Comparison of ENCODE assay signal across 19 cellular contexts in the genomic region with DNA sequence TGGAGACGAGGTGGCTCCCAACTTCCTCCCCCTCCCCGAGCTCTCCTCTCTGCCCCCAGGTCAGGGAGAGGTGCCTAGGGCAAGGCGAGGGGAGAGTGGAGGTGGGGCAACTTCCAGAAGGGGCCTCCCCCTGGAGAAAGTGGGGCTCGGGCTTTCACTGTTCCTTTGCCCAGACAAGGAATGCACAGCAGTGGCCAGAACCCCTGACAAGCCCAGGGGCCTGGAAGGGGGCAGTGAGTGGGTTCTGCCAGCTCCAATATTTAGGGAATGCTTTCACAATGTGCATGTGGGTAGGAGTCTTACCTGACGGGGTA. TPM values are rescaled to one million over a fixed set of nuclear protein-coding genes. Genes with fewer than 3 reads are reported as not detected.
A peak's percentile ranks its signal among the peaks of the same experiment; 100 is the strongest.
DNase-seq lines count a peak whose midpoint lies in the region; ATAC-seq, FAIRE-seq and TF ChIP-seq lines count a peak whose summit lies in the region.
"Had no signal": no experiment of that assay in that cellular context is flagged by ENCODE, and none has a peak within 500 bp of the region (broad histone marks: within the 10 kb centered on the region; RNA-seq: fewer than 3 reads in every experiment).

No MANE protein-coding gene starts in this region.

- no peaks in the 10 kb centered on the region for H3K79me2 ChIP-seq in GM23338 (replicated peaks; ENCODE audit: insufficient read depth)
- no peaks in the 10 kb centered on the region for H3K79me2 ChIP-seq in K562 (ENCODE audit: control insufficient read depth, insufficient read depth, low read length)

- H3K9me3 ChIP-seq in K562 (replicated peaks; ENCODE audit: control insufficient read depth, insufficient read depth, low read depth, low read length) = no peaks in the 10 kb centered on the region
- no peaks in the 10 kb centered on the region for H3K9me3 ChIP-seq in muscle layer of duodenum (ENCODE audit: control insufficient read depth in 1 of 2, low read length in 2 of 2)
- no peaks in the 10 kb centered on the region for H3K9me3 ChIP-seq in small intestine (ENCODE audit: control insufficient read depth, low read depth)
- no peaks in the 10 kb centered on the region for H3K9me3 ChIP-seq in effector memory CD4-positive, alpha-beta T cell (ENCODE audit: control insufficient read depth, low read length)
- H3K9me3 ChIP-seq: MG63 had no signal

- no peak for DNase-seq in GM23338 (ENCODE audit: low spot score)
- no peak for DNase-seq in K562 (ENCODE audit: extremely low read depth in 1 of 4, low spot score in 3 of 4)
- DNase-seq in small intestine = no peak
- DNase-seq in HFFc6 = no peak
- DNase-seq in effector memory CD4-positive, alpha-beta T cell = no peak
- DNase-seq: ACHN, DMS 273 treated with DMSO at 0.1 percent for 48 hours, KG1, MG63, NCI-H1694 treated with DMSO at 0.1 percent for 48 hours, NCI-H774, SIG-M5 had no signal

- BruUV-seq in K562 (replicated peaks; lab: Mats Ljungman, UMichigan) = no TSS peak

- no peak for TF ChIP-seq EP300 in K562 (IDR thresholded peaks at IDR 0.05; ENCODE audit: low read length)

- POLR2A ChIA-PET in K562 (lab: Yijun Ruan, JAX) = interaction anchor here (0.6 to 2.8 kb wide), 9 partner anchors 10 to 1691 kb away, joined by 3 to 18 read pairs (median 4); a partner anchor contains a TSS

- intact Hi-C loops in K562 (cut with micrococcal nuclease) = no loop called here

- TF ChIP-seq RAD21 in K562 (CRISPR knock-in tag; conservative IDR thresholded peaks at IDR 0.05 in 1 of 2, IDR thresholded peaks at IDR 0.05 in 1 of 2) = no peak

- H3K4me1 Mint-ChIP-seq in GM23338 (peaks cover 22% of the 10 kb centered on the region), HFFc6 (ENCODE audit: low read depth) (peaks cover 22% of the 10 kb centered on the region)

- H3K4me3 ChIP-seq in GM23338 = no peak overlapping the region
- H3K4me3 ChIP-seq in K562 = no peak overlapping the region
- no peak overlapping the region for H3K4me3 ChIP-seq in muscle layer of duodenum (ENCODE audit: low read depth in 1 of 2, low read length in 2 of 2)
- H3K4me3 ChIP-seq in small intestine (ENCODE audit: low read depth in 1 of 2, low read length in 2 of 2) = no peak overlapping the region
- H3K4me3 ChIP-seq in effector memory CD4-positive, alpha-beta T cell (ENCODE audit: insufficient read depth, low read depth, low read length, poor library complexity, severe bottlenecking) = no peak overlapping the region
- H3K4me3 ChIP-seq: MG63 had no signal

- ATAC-seq in GM23338 (peak; percentile 18), K562 (no peak; the same call in 2 of the 3 replicates), HG03354 (IDR thresholded peaks at IDR 0.05; ENCODE audit: poor library complexity, severe bottlenecking, unreplicated experiment) (no peak), GM18502 (IDR thresholded peaks at IDR 0.05; ENCODE audit: poor library complexity, unreplicated experiment) (no peak)
- ATAC-seq: HCT116 had no signal

- H3K27me3 ChIP-seq in GM23338 (ENCODE audit: insufficient read depth) = no peaks in the 10 kb centered on the region
- H3K27me3 ChIP-seq in K562 (ENCODE audit: control insufficient read depth in 2 of 2, insufficient read depth in 2 of 2, low read length in 2 of 2) = no peaks in the 10 kb centered on the region; a peak in 1 of 5 replicates
- no peaks in the 10 kb centered on the region for H3K27me3 ChIP-seq in muscle layer of duodenum (ENCODE audit: low read depth, low read length)
- no peaks in the 10 kb centered on the region for H3K27me3 ChIP-seq in small intestine (ENCODE audit: control insufficient read depth in 2 of 2, insufficient read depth in 2 of 2, low read length in 2 of 2)
- no peaks in the 10 kb centered on the region for H3K27me3 ChIP-seq in effector memory CD4-positive, alpha-beta T cell (replicated peaks; ENCODE audit: control insufficient read depth, insufficient read depth, low read length, poor library complexity, severe bottlenecking)
- H3K27me3 ChIP-seq: MG63 had no signal

- H3K36me3 Mint-ChIP-seq in GM23338 (ENCODE audit: low read depth) (no peaks in the 10 kb centered on the region), HFFc6 (ENCODE audit: low read depth) (no peaks in the 10 kb centered on the region)
- H3K36me3 Mint-ChIP-seq: CD8-positive, alpha-beta T cell had no signal

- H3K9me2 ChIP-seq in GM23338 (ENCODE audit: insufficient read depth) = no peaks in the 10 kb centered on the region

- no peak for TF ChIP-seq POLR2A in K562 (conservative IDR thresholded peaks at IDR 0.05)

- in situ Hi-C loops in K562 (cut with MboI) = no loop called here

- peak overlapping the region in 1 of 2 experiments; percentile 11; a peak in 1 of 4 replicates for H3K9ac ChIP-seq in K562 (ENCODE audit: insufficient read depth in 1 of 2, low read depth in 2 of 2, low read length in 2 of 2)

- no peak for FAIRE-seq in K562 (lab: Jason Lieb, UNC)
- no peak for FAIRE-seq in small intestine (lab: Jason Lieb, UNC)
- FAIRE-seq: RCC 7860 had no signal

- TF ChIP-seq CTCF in GM23338 (conservative IDR thresholded peaks at IDR 0.05; ENCODE audit: low read depth in 2 of 2) (no peak), K562 (IDR thresholded peaks at IDR 0.05 in 2 of 3, conservative IDR thresholded peaks at IDR 0.05 in 1 of 3; ENCODE audit: insufficient read depth in 2 of 3, low read depth in 1 of 3, low read length in 3 of 3) (no peak), HFFc6 (IDR thresholded peaks at IDR 0.05) (no peak)

- no peaks in the 10 kb centered on the region for H3K9me1 ChIP-seq in K562 (ENCODE audit: control insufficient read depth, insufficient read depth, low read length)

- 39% methylated on average over 3 of the region's 5 CpGs for WGBS in K562 (ENCODE audit: insufficient coverage, low coverage, missing lambda C conversion rate)
- WGBS in small intestine, 3 donors = 6 to 29% (median 23%) methylated on average over 5 of the region's 5 CpGs

- H2AFZ ChIP-seq in GM23338 (peak overlapping the region; percentile 85; the same call in 1 of the 2 replicates), K562 (ENCODE audit: low read depth, low read length) (no peak overlapping the region)

- H3F3A ChIP-seq in GM23338 (replicated peaks; ENCODE audit: low read depth) = 0 out of 2 replicates have a peak, but pooled peaks cover 2% of the 10 kb centered on the region

- H3K4me3 Mint-ChIP-seq in GM23338 (no peak overlapping the region), HFFc6 (no peak overlapping the region)

- H3K27ac Mint-ChIP-seq in GM23338 (no peak overlapping the region), HFFc6 (no peak overlapping the region)
- H3K27ac Mint-ChIP-seq: CD8-positive, alpha-beta T cell had no signal

- no peaks in the 10 kb centered on the region for H3K9me3 Mint-ChIP-seq in GM23338
- H3K9me3 Mint-ChIP-seq in HFFc6 = no peaks in the 10 kb centered on the region
- H3K9me3 Mint-ChIP-seq: CD8-positive, alpha-beta T cell had no signal

- H3K36me3 ChIP-seq in GM23338 (ENCODE audit: insufficient read depth) (no peaks in the 10 kb centered on the region), K562 (ENCODE audit: control insufficient read depth, insufficient read depth, low read length) (no peaks in the 10 kb centered on the region), muscle layer of duodenum (ENCODE audit: control insufficient read depth in 1 of 2, insufficient read depth in 2 of 2, low read length in 2 of 2) (no peaks in the 10 kb centered on the region), small intestine (ENCODE audit: control insufficient read depth in 2 of 2, insufficient read depth in 2 of 2, low read length in 2 of 2) (no peaks in the 10 kb centered on the region)
- H3K36me3 ChIP-seq in effector memory CD4-positive, alpha-beta T cell (ENCODE audit: control insufficient read depth, insufficient read depth, low read length) = no peaks in the 10 kb centered on the region
- H3K36me3 ChIP-seq: MG63 had no signal

- no peak overlapping the region for H3K27ac ChIP-seq in GM23338 (ENCODE audit: low read depth)
- H3K27ac ChIP-seq in K562 (ENCODE audit: extremely low read depth, low read depth, low read length) = no peak overlapping the region
- H3K27ac ChIP-seq in muscle layer of duodenum (ENCODE audit: low read length) = peak overlapping the region; percentile 31
- peak overlapping the region; percentile 85 to 87 for H3K27ac ChIP-seq in small intestine (ENCODE audit: low read depth in 1 of 2, low read length in 1 of 2)
- no peak overlapping the region for H3K27ac ChIP-seq in effector memory CD4-positive, alpha-beta T cell (ENCODE audit: insufficient read depth, low read length, poor library complexity, severe bottlenecking)

- CTCF ChIA-PET in K562 (lab: Yijun Ruan, JAX; ENCODE audit: low intra/inter-chr PET ratio) = no interaction called here

- H3K4me2 ChIP-seq in GM23338 = peak overlapping the region; percentile 69
- no peak overlapping the region for H3K4me2 ChIP-seq in K562 (ENCODE audit: insufficient read depth, low read length)

- H4K20me1 ChIP-seq in GM23338 (replicated peaks; ENCODE audit: insufficient read depth) (no peaks in the 10 kb centered on the region), K562 (replicated peaks; ENCODE audit: control insufficient read depth, insufficient read depth, low read length) (no peaks in the 10 kb centered on the region)

- H3K27me3 Mint-ChIP-seq in GM23338 (ENCODE audit: insufficient read depth, low read depth, poor library complexity) = peaks cover 20% of the 10 kb centered on the region
- peaks cover 2% of the 10 kb centered on the region; the same call in 1 of the 2 replicates for H3K27me3 Mint-ChIP-seq in HFFc6 (ENCODE audit: insufficient read depth)

- H3K4me1 ChIP-seq in GM23338 (ENCODE audit: insufficient read depth) (peaks cover 16% of the 10 kb centered on the region), K562 (replicated peaks in 1 of 2; ENCODE audit: control insufficient read depth in 2 of 2, insufficient read depth in 2 of 2, low read length in 2 of 2) (peaks cover 29 to 30% of the 10 kb centered on the region in 2 experiments), muscle layer of duodenum (ENCODE audit: control insufficient read depth in 1 of 2, insufficient read depth in 2 of 2, low read length in 2 of 2) (peaks cover 5 to 6% of the 10 kb centered on the region in 2 donors), small intestine (ENCODE audit: control insufficient read depth in 2 of 2, insufficient read depth in 1 of 2, low read depth in 1 of 2, low read length in 1 of 2) (peaks cover 0 to 9% of the 10 kb centered on the region in 2 donors)
- peaks cover 23% of the 10 kb centered on the region for H3K4me1 ChIP-seq in effector memory CD4-positive, alpha-beta T cell (ENCODE audit: control insufficient read depth, insufficient read depth, low read length, poor library complexity, severe bottlenecking)

RNA-seq across cellular contexts. Expression of a gene that starts 11.7 kb away (rescaled TPM):
- total RNA-seq in GM23338 (2014; rRNA removed; shearing (Covaris generic)) = 6.0 and 7.6 TPM in 2 replicates
- polyA plus RNA-seq in GM23338 (2016; fragmentation: Nextera tagmentation; extraction: Ambion mirVana) = 10.8 and 12.9 TPM in 2 replicates
- total RNA-seq in K562 (2011; cell fraction: chromatin; rRNA removed; ENCODE audit: low replicate concordance) = 7.1 and 12.2 TPM in 2 replicates
- 3.4 and 3.7 TPM in 2 replicates for total RNA-seq in K562 (2011; cell fraction: nucleolus; rRNA removed)
- 4.2 and 9.5 TPM in 2 replicates for total RNA-seq in K562 (2011; cell fraction: nucleoplasm; rRNA removed)
- 2.1 and 2.8 TPM in 2 replicates for total RNA-seq in K562 (2014; rRNA removed)
- 1.5 and 2.3 TPM in 2 replicates for total RNA-seq in K562 (2014; rRNA removed; fragmentation: Illumina TruSeq; extraction: Trizol)
- total RNA-seq in K562 (2015; rRNA removed; fragmentation: Illumina TruSeq; extraction: Trizol) = 1.4 and 1.5 TPM in 2 replicates
- 15.9 and 17.4 TPM in 2 replicates for total RNA-seq in K562 (2021)
- 2.3 and 5.0 TPM in 2 replicates for polyA plus RNA-seq in K562 (2011; rRNA removed)
- 2.4 and 4.0 TPM in 2 replicates for polyA plus RNA-seq in K562 (2011; cell fraction: cytosol; rRNA removed)
- 7.3 and 11.1 TPM in 2 replicates for polyA plus RNA-seq in K562 (2011; cell fraction: nucleus; rRNA removed)
- 21.1 and 27.4 TPM in 2 replicates for polyA plus RNA-seq in K562 (2012)
- polyA plus RNA-seq in K562 (2014; fragmentation: Illumina TruSeq; extraction: Trizol) = 19.1 and 22.3 TPM in 2 replicates
- polyA plus RNA-seq in K562 (2014; fragmentation: Nextera tagmentation; extraction: Ambion mirVana) = under 1 TPM; 0.77 to 0.88 TPM
- 6.1 and 6.5 TPM in 2 replicates for polyA plus RNA-seq in K562 (2014; rRNA removed)
- polyA minus RNA-seq in K562 (2011; rRNA and poly(A)+ RNA removed) = 1.8 and 2.7 TPM in 2 replicates
- 5.8 and 6.6 TPM in 2 replicates for polyA minus RNA-seq in K562 (2011; cell fraction: cytosol; rRNA and poly(A)+ RNA removed)
- polyA minus RNA-seq in K562 (2011; cell fraction: nucleus; rRNA and poly(A)+ RNA removed) = 1.2 and 1.3 TPM in 2 replicates
- polyA plus RNA-seq in small intestine = 10 to 100 TPM in 2 of 3 donors, 1 to 10 TPM in 1; 8.7 to 13.6 (median 11.6) TPM
- total RNA-seq in HFFc6 (2021; fragmentation: NEBNext Ultra II Directional; extraction: Animal tissue kit (Norgen Biotek cat#: 25700)) = 10 to 100 TPM; 10.7 to 17.5 (median 16.4) TPM

RNA-seq across cellular contexts. Expression of a gene that starts 33.4 kb away (rescaled TPM):
- 0.82 and 1.0 TPM in 2 replicates for total RNA-seq in GM23338 (2014; rRNA removed; shearing (Covaris generic))
- polyA plus RNA-seq in GM23338 (2016; fragmentation: Nextera tagmentation; extraction: Ambion mirVana) (0.13 and 0.23 TPM in 2 replicates), K562 (2011; rRNA removed) (5.2 and 5.5 TPM in 2 replicates), K562 (2014; fragmentation: Illumina TruSeq; extraction: Trizol) (2.9 and 4.1 TPM in 2 replicates), K562 (2014; fragmentation: Nextera tagmentation; extraction: Ambion mirVana) (under 1 TPM; 0.11 TPM), K562 (2014; rRNA removed) (4.6 and 4.7 TPM in 2 replicates), small intestine (1 to 10 TPM; 1.6 to 3.8 (median 2.5) TPM)
- total RNA-seq in K562 (2011; cell fraction: chromatin; rRNA removed; ENCODE audit: low replicate concordance) = 4.1 and 13.9 TPM in 2 replicates
- 7.8 and 13.2 TPM in 2 replicates for total RNA-seq in K562 (2011; cell fraction: nucleolus; rRNA removed)
- total RNA-seq in K562 (2011; cell fraction: nucleoplasm; rRNA removed) = 7.0 and 11.1 TPM in 2 replicates
- total RNA-seq in K562 (2014; rRNA removed) (2.2 TPM in 2 replicates), K562 (2014; rRNA removed; fragmentation: Illumina TruSeq; extraction: Trizol) (1.6 and 2.0 TPM in 2 replicates), K562 (2015; rRNA removed; fragmentation: Illumina TruSeq; extraction: Trizol) (1.1 TPM in 2 replicates), K562 (2021) (6.9 and 7.9 TPM in 2 replicates)
- 4.0 and 12.5 TPM in 2 replicates for polyA plus RNA-seq in K562 (2011; cell fraction: cytosol; rRNA removed)
- 9.0 and 21.6 TPM in 2 replicates for polyA plus RNA-seq in K562 (2011; cell fraction: nucleus; rRNA removed)
- polyA plus RNA-seq in K562 (2012) = 9.4 and 10.4 TPM in 2 replicates
- 3.1 and 4.7 TPM in 2 replicates for polyA minus RNA-seq in K562 (2011; rRNA and poly(A)+ RNA removed)
- polyA minus RNA-seq in K562 (2011; cell fraction: cytosol; rRNA and poly(A)+ RNA removed) = 4.2 and 7.2 TPM in 2 replicates
- polyA minus RNA-seq in K562 (2011; cell fraction: nucleus; rRNA and poly(A)+ RNA removed) = 7.6 and 8.6 TPM in 2 replicates
- 1 to 10 TPM in 4 of 6 experiments, under 1 TPM in 2; 0.45 to 1.2 (median 1.1) TPM for total RNA-seq in HFFc6 (2021; fragmentation: NEBNext Ultra II Directional; extraction: Animal tissue kit (Norgen Biotek cat#: 25700))

RNA-seq across cellular contexts. Expression of a gene that starts 43.3 kb away (rescaled TPM):
- 39.1 and 40.6 TPM in 2 replicates for total RNA-seq in GM23338 (2014; rRNA removed; shearing (Covaris generic))
- 44.0 and 45.5 TPM in 2 replicates for polyA plus RNA-seq in GM23338 (2016; fragmentation: Nextera tagmentation; extraction: Ambion mirVana)
- total RNA-seq in K562 (2011; cell fraction: chromatin; rRNA removed; ENCODE audit: low replicate concordance) = 69.2 and 220 TPM in 2 replicates
- total RNA-seq in K562 (2011; cell fraction: nucleolus; rRNA removed) = 148 and 158 TPM in 2 replicates
- 96.5 and 102 TPM in 2 replicates for total RNA-seq in K562 (2011; cell fraction: nucleoplasm; rRNA removed)
- 23.2 and 29.9 TPM in 2 replicates for total RNA-seq in K562 (2014; rRNA removed)
- 5.7 and 8.5 TPM in 2 replicates for total RNA-seq in K562 (2014; rRNA removed; fragmentation: Illumina TruSeq; extraction: Trizol)
- 11.8 and 13.7 TPM in 2 replicates for total RNA-seq in K562 (2015; rRNA removed; fragmentation: Illumina TruSeq; extraction: Trizol)
- 24.0 and 28.8 TPM in 2 replicates for total RNA-seq in K562 (2021)
- polyA plus RNA-seq in K562 (2011; rRNA removed) = 19.3 and 32.0 TPM in 2 replicates
- 25.1 and 31.5 TPM in 2 replicates for polyA plus RNA-seq in K562 (2011; cell fraction: cytosol; rRNA removed)
- polyA plus RNA-seq in K562 (2011; cell fraction: nucleus; rRNA removed) = 364 and 377 TPM in 2 replicates
- 26.3 and 41.4 TPM in 2 replicates for polyA plus RNA-seq in K562 (2012)
- polyA plus RNA-seq in K562 (2014; fragmentation: Illumina TruSeq; extraction: Trizol) = 13.6 and 20.9 TPM in 2 replicates
- polyA plus RNA-seq in K562 (2014; fragmentation: Nextera tagmentation; extraction: Ambion mirVana) = 1 to 10 TPM in 1 of 2 experiments, under 1 TPM in 1; 0.25 to 1.2 TPM
- polyA plus RNA-seq in K562 (2014; rRNA removed) = 31.9 and 32.9 TPM in 2 replicates
- 10.1 and 10.3 TPM in 2 replicates for polyA minus RNA-seq in K562 (2011; rRNA and poly(A)+ RNA removed)
- 6.3 and 8.0 TPM in 2 replicates for polyA minus RNA-seq in K562 (2011; cell fraction: cytosol; rRNA and poly(A)+ RNA removed)
- 64.5 and 81.4 TPM in 2 replicates for polyA minus RNA-seq in K562 (2011; cell fraction: nucleus; rRNA and poly(A)+ RNA removed)
- polyA plus RNA-seq in small intestine = 100 to 1,000 TPM in 1 of 3 donors, 10 to 100 TPM in 2; 46.0 to 127 (median 81.3) TPM
- total RNA-seq in HFFc6 (2021; fragmentation: NEBNext Ultra II Directional; extraction: Animal tissue kit (Norgen Biotek cat#: 25700)) = 10 to 100 TPM; 33.9 to 46.6 (median 39.1) TPM

RNA-seq across cellular contexts. Expression of a gene that starts 52.9 kb away (rescaled TPM):
- 0.35 TPM in 1 of 2 replicates, not detected in the other for total RNA-seq in GM23338 (2014; rRNA removed; shearing (Covaris generic))
- polyA plus RNA-seq in GM23338 (2016; fragmentation: Nextera tagmentation; extraction: Ambion mirVana) (0.14 and 0.18 TPM in 2 replicates), K562 (2011; rRNA removed) (0.59 and 0.72 TPM in 2 replicates), K562 (2014; fragmentation: Illumina TruSeq; extraction: Trizol) (1.4 and 1.9 TPM in 2 replicates), K562 (2014; fragmentation: Nextera tagmentation; extraction: Ambion mirVana) (under 1 TPM; 0.39 TPM), K562 (2014; rRNA removed) (0.53 and 1.4 TPM in 2 replicates), small intestine (under 1 TPM; 0.22 to 0.54 (median 0.25) TPM)
- 1.0 and 1.1 TPM in 2 replicates for total RNA-seq in K562 (2011; cell fraction: chromatin; rRNA removed; ENCODE audit: low replicate concordance)
- 0.50 and 0.66 TPM in 2 replicates for total RNA-seq in K562 (2011; cell fraction: nucleolus; rRNA removed)
- total RNA-seq in K562 (2011; cell fraction: nucleoplasm; rRNA removed) = 1.1 TPM in 2 replicates
- total RNA-seq in K562 (2014; rRNA removed) (0.37 TPM in 1 of 2 replicates, not detected in the other), K562 (2014; rRNA removed; fragmentation: Illumina TruSeq; extraction: Trizol) (0.22 and 0.40 TPM in 2 replicates), K562 (2015; rRNA removed; fragmentation: Illumina TruSeq; extraction: Trizol) (0.47 and 0.64 TPM in 2 replicates), K562 (2021) (0.73 and 1.0 TPM in 2 replicates)
- 0.88 and 0.94 TPM in 2 replicates for polyA plus RNA-seq in K562 (2011; cell fraction: cytosol; rRNA removed)
- polyA plus RNA-seq in K562 (2011; cell fraction: nucleus; rRNA removed) = 1.5 and 2.2 TPM in 2 replicates
- polyA plus RNA-seq in K562 (2012) = 1.5 and 2.6 TPM in 2 replicates
- 0.30 and 0.42 TPM in 2 replicates for polyA minus RNA-seq in K562 (2011; rRNA and poly(A)+ RNA removed)
- not detected in 2 replicates for polyA minus RNA-seq in K562 (2011; cell fraction: cytosol; rRNA and poly(A)+ RNA removed)
- polyA minus RNA-seq in K562 (2011; cell fraction: nucleus; rRNA and poly(A)+ RNA removed) = 0.27 and 0.44 TPM in 2 replicates
- 1 to 10 TPM in 1 of 6 experiments, under 1 TPM in 5; 0.41 to 1.1 (median 0.83) TPM for total RNA-seq in HFFc6 (2021; fragmentation: NEBNext Ultra II Directional; extraction: Animal tissue kit (Norgen Biotek cat#: 25700))
- total RNA-seq: Daoy had no signal

RNA-seq across cellular contexts. Expression of a gene that starts 53.0 kb away (rescaled TPM):
- 74.7 and 75.8 TPM in 2 replicates for total RNA-seq in GM23338 (2014; rRNA removed; shearing (Covaris generic))
- polyA plus RNA-seq in GM23338 (2016; fragmentation: Nextera tagmentation; extraction: Ambion mirVana) (50.2 and 53.5 TPM in 2 replicates), K562 (2011; rRNA removed) (67.3 and 101 TPM in 2 replicates), K562 (2014; fragmentation: Illumina TruSeq; extraction: Trizol) (105 and 108 TPM in 2 replicates), K562 (2014; fragmentation: Nextera tagmentation; extraction: Ambion mirVana) (10 to 100 TPM; 27.8 to 47.8 TPM), K562 (2014; rRNA removed) (67.4 and 83.9 TPM in 2 replicates), small intestine (10 to 100 TPM; 47.0 to 54.1 (median 48.4) TPM)
- 25.1 and 49.5 TPM in 2 replicates for total RNA-seq in K562 (2011; cell fraction: chromatin; rRNA removed; ENCODE audit: low replicate concordance)
- 40.0 and 45.0 TPM in 2 replicates for total RNA-seq in K562 (2011; cell fraction: nucleolus; rRNA removed)
- 37.7 and 40.2 TPM in 2 replicates for total RNA-seq in K562 (2011; cell fraction: nucleoplasm; rRNA removed)
- total RNA-seq in K562 (2014; rRNA removed) (68.6 and 83.9 TPM in 2 replicates), K562 (2014; rRNA removed; fragmentation: Illumina TruSeq; extraction: Trizol) (46.9 and 50.2 TPM in 2 replicates), K562 (2015; rRNA removed; fragmentation: Illumina TruSeq; extraction: Trizol) (52.3 and 53.1 TPM in 2 replicates), K562 (2021) (71.2 and 82.9 TPM in 2 replicates)
- 154 and 231 TPM in 2 replicates for polyA plus RNA-seq in K562 (2011; cell fraction: cytosol; rRNA removed)
- 49.9 and 54.1 TPM in 2 replicates for polyA plus RNA-seq in K562 (2011; cell fraction: nucleus; rRNA removed)
- 60.8 and 104 TPM in 2 replicates for polyA plus RNA-seq in K562 (2012)
- 82.5 and 100 TPM in 2 replicates for polyA minus RNA-seq in K562 (2011; rRNA and poly(A)+ RNA removed)
- polyA minus RNA-seq in K562 (2011; cell fraction: cytosol; rRNA and poly(A)+ RNA removed) = 43.6 and 55.3 TPM in 2 replicates
- polyA minus RNA-seq in K562 (2011; cell fraction: nucleus; rRNA and poly(A)+ RNA removed) = 28.5 and 32.1 TPM in 2 replicates
- 10 to 100 TPM; 39.4 to 48.0 (median 43.7) TPM for total RNA-seq in HFFc6 (2021; fragmentation: NEBNext Ultra II Directional; extraction: Animal tissue kit (Norgen Biotek cat#: 25700))

Comparison
In these comparisons a context has a peak if more than half of its experiments do, and no peak if none do; other contexts are left out.
1. H3K27ac ChIP-seq: peak in muscle layer of duodenum (single experiment) and small intestine (2 of 2); none in GM23338 (single experiment), K562 (single experiment) and effector memory CD4-positive, alpha-beta T cell (single experiment).